In genomic region chr1:30036666-30037065, GRCh38 we compare ENCODE assay signal across 27 cellular contexts.
"Had no signal": no experiment of that assay in that cellular context is flagged by ENCODE, and none has a peak within 500 bp of the region (broad histone marks: within the 10 kb centered on the region; RNA-seq: fewer than 3 reads in every experiment).

No MANE protein-coding gene starts in this region.

- H3K36me3 ChIP-seq: gastroesophageal sphincter, heart left ventricle, left lung, lower lobe of right lung had no signal

- H3K27ac ChIP-seq: coronary artery, dorsolateral prefrontal cortex, epithelial cell of prostate, foreskin keratinocyte, gastroesophageal sphincter, heart left ventricle, hepatocyte, left lung, lower lobe of right lung had no signal

- H3K27ac Mint-ChIP-seq: immature natural killer cell; mesothelial cell of epicardium; naive B cell; naive thymus-derived CD8-positive, alpha-beta T cell had no signal

- DNase-seq: dermis blood vessel endothelial cell; dorsolateral prefrontal cortex; effector CD4-positive, alpha-beta T cell; effector memory CD4-positive, alpha-beta T cell; erythroblast; heart left ventricle; hypothalamus; immature natural killer cell; left cardiac atrium; left lung; left ventricle myocardium superior; lower lobe of right lung; mesenchymal stem cell; mucosa of descending colon; naive B cell; naive thymus-derived CD8-positive, alpha-beta T cell had no signal

- H3K4me2 ChIP-seq: hepatocyte had no signal

- ATAC-seq: esophagus mucosa; foreskin keratinocyte; gastroesophageal sphincter; heart left ventricle; left cardiac atrium; left lung; left ventricle myocardium superior; lower lobe of right lung; mucosa of descending colon; naive thymus-derived CD8-positive, alpha-beta T cell had no signal

- FAIRE-seq: endometrium, frontal cortex, islet of Langerhans, keratinocyte had no signal

- H3K9me3 ChIP-seq: gastroesophageal sphincter, heart left ventricle, left lung, lower lobe of right lung had no signal

- H3K4me1 ChIP-seq: foreskin keratinocyte, gastroesophageal sphincter, heart left ventricle, left lung, lower lobe of right lung had no signal

- H2AFZ ChIP-seq: hepatocyte had no signal

- H3K79me2 ChIP-seq: hepatocyte had no signal

- H3K4me3 ChIP-seq: coronary artery, dorsolateral prefrontal cortex, gastroesophageal sphincter, heart left ventricle, hepatocyte, left lung, lower lobe of right lung, mucosa of descending colon had no signal

- H3K27me3 ChIP-seq: hepatocyte had no signal

- H3K36me3 Mint-ChIP-seq: mesothelial cell of epicardium, naive B cell had no signal

- H3K4me3 Mint-ChIP-seq: immature natural killer cell; mesothelial cell of epicardium; naive B cell; naive thymus-derived CD8-positive, alpha-beta T cell had no signal

- H3K4me1 Mint-ChIP-seq: mesothelial cell of epicardium, naive B cell had no signal
